Comparison of ENCODE assay signal across 8 cellular contexts in genomic region chr17:78933025-78933958, GRCh38. TPM values are rescaled to one million over a fixed set of nuclear protein-coding genes. Genes with fewer than 3 reads are reported as not detected.
DNase-seq lines count a peak whose midpoint lies in the region; ATAC-seq, FAIRE-seq and TF ChIP-seq lines count a peak whose summit lies in the region.

No MANE protein-coding gene starts in this region.

- H3K36me3 ChIP-seq in HAP-1 (replicated peaks) = no peaks in the 10 kb centered on the region

- peak overlapping the region in 2 of 5 donors; percentile 4 to 17 for H3K4me3 Mint-ChIP-seq in immature natural killer cell

- TF ChIP-seq CTCF in astrocyte of the cerebellum (IDR thresholded peaks at IDR 0.05; ENCODE audit: low read depth, low read length, missing control alignments) = no peak

- in situ Hi-C loops in astrocyte of the cerebellum (cut with HindIII; ENCODE audit: low sequenced_read_pairs) = no loop called here
- in situ Hi-C loops in HAP-1 (cut with MboI; ENCODE audit: low sequenced_read_pairs) = no loop called here

- peak; percentile 43; the same call in 1 of the 2 replicates for TF ChIP-seq POLR2A in H54 (IDR thresholded peaks at IDR 0.05; ENCODE audit: low read depth, low read length)

- no peak for ATAC-seq in HG03095 (IDR thresholded peaks at IDR 0.05; ENCODE audit: unreplicated experiment)

- FAIRE-seq in H54 (lab: Jason Lieb, UNC) = no peak

- peaks cover 8 to 10% of the 10 kb centered on the region in 2 donors for H3K4me1 Mint-ChIP-seq in immature natural killer cell

- peak; percentile 61 to 77 for DNase-seq in AML-193 (lab: John Stamatoyannopoulos, UW)
- peak; percentile 96 for DNase-seq in H54 (ENCODE audit: insufficient read length, low spot score)
- DNase-seq in SHP77 treated with DMSO at 0.1 percent for 48 hours (lab: John Stamatoyannopoulos, UW) = peak; percentile 80
- DNase-seq in astrocyte of the cerebellum (ENCODE audit: low read depth) = peak; percentile 74
- DNase-seq in immature natural killer cell = peak; percentile 25 to 47 (median 34)
- DNase-seq in stimulated activated CD4-positive, alpha-beta T cell treated with anti-CD3 and anti-CD28 coated beads, Interleukin-1b, Interleukin-23, amount 100 ng/mL, for 48 hours = peak; percentile 39
- no peak for DNase-seq in HAP-1 (ENCODE audit: low spot score in 2 of 2)

- no peaks in the 10 kb centered on the region for H3K36me3 Mint-ChIP-seq in immature natural killer cell

- H3K9me3 Mint-ChIP-seq in immature natural killer cell = no peaks in the 10 kb centered on the region

- no peaks in the 10 kb centered on the region for H3K9me3 ChIP-seq in HAP-1

- H3K27me3 Mint-ChIP-seq in immature natural killer cell (ENCODE audit: low read depth in 3 of 3) = peaks cover 0 to 2% (median 2%) of the 10 kb centered on the region in 3 donors

- no peaks in the 10 kb centered on the region; the same call in 1 of the 2 replicates for H3K27me3 ChIP-seq in HAP-1 (ENCODE audit: low read depth)

- peak overlapping the region; percentile 5 for H3K4me3 ChIP-seq in astrocyte of the cerebellum (ENCODE audit: low read depth, low read length)
- no peak overlapping the region for H3K4me3 ChIP-seq in HAP-1

- H3K4me1 ChIP-seq in HAP-1 = no peaks in the 10 kb centered on the region

- peak overlapping the region; percentile 3 to 78 (median 70) for H3K27ac Mint-ChIP-seq in immature natural killer cell

RNA-seq across cellular contexts. Expression of gene TIMP2, which starts 8.1 kb away (rescaled TPM):
- under 1 TPM; 0.07 to 0.26 (median 0.16) TPM for polyA plus RNA-seq in immature natural killer cell

RNA-seq across cellular contexts. Expression of gene CEP295NL, which starts 30.3 kb away (rescaled TPM):
- not detected for polyA plus RNA-seq in immature natural killer cell

RNA-seq across cellular contexts. Expression of gene LGALS3BP, which starts 46.4 kb away (rescaled TPM):
- polyA plus RNA-seq in immature natural killer cell = 10 to 100 TPM in 1 of 3 donors, 1 to 10 TPM in 2; 3.4 to 10.2 (median 3.6) TPM

Comparison
In these comparisons a context has a peak if more than half of its experiments do, and no peak if none do; other contexts are left out.
1. DNase-seq: peak in AML-193 (2 of 2), H54 (single experiment), SHP77 treated with DMSO at 0.1 percent for 48 hours (single experiment), astrocyte of the cerebellum (single experiment), immature natural killer cell (3 of 3) and stimulated activated CD4-positive, alpha-beta T cell treated with anti-CD3 and anti-CD28 coated beads, Interleukin-1b, Interleukin-23, amount 100 ng/mL, for 48 hours (single experiment); none in HAP-1 (0 of 2).